12 cellular contexts compared by ENCODE assay signal in the genomic region with DNA sequence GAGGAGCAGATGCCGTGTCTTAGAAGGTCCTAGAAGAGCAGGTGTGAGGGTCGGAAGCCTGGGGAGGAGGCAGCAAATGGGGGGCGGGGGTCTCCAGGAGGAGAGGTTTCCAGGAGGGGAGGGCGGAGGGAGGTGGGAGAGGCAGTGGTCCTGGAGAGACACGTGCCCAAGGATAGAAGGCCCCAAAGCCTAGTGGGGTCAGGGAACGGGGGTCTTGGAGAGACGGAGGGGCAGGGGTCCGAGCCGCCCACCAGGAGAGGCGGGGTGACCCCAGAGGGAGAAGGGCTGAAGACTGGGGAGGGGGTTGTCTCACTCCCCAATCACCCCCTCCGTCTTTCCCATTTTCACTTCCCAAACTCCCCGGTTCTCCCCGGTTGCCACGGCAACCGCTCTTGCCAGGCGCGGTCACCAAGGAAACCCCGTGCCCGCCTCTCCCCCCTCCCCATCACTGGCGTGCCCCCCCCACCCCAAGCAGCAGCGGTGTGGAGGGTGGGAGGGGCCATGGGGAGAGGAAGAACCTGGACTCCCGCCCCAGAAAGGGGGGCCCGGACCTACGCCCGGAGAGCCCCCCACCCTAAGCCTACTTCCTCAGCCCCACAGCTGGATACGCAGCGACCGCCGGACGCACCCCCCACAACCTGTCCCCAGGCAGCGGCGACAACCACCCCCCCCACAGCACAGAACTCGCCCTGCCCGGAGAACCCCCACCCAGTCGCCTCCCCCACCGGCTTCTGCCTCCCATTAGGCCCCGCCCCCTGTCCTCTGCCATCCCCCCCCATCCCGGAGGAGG.
DNase-seq lines count a peak whose midpoint lies in the region; ATAC-seq lines count a peak whose summit lies in the region.
"Had no signal": no experiment of that assay in that cellular context is flagged by ENCODE, and none has a peak within 500 bp of the region (broad histone marks: within the 10 kb centered on the region; RNA-seq: fewer than 3 reads in every experiment).

No MANE protein-coding gene starts in this region.

- peak overlapping the region; percentile 15 for H3K27ac Mint-ChIP-seq in stimulated activated effector memory CD8-positive, alpha-beta T cell treated with anti-CD3 and anti-CD28 coated beads, Interleukin-12 subunit alpha, Interleukin-12 subunit beta, amount 100 ng/mL, for 72 hours

- H3K9me3 ChIP-seq in NT2/D1 (ENCODE audit: insufficient read depth, low read length), result no peaks in the 10 kb centered on the region

- peaks cover 4% of the 10 kb centered on the region for H3K36me3 ChIP-seq in NT2/D1 (ENCODE audit: insufficient read depth, insufficient read length, low read length)

- no peak for ATAC-seq in stimulated activated effector memory CD8-positive, alpha-beta T cell treated with anti-CD3 and anti-CD28 coated beads, Interleukin-12 subunit alpha, Interleukin-12 subunit beta, amount 100 ng/mL, for 72 hours
- no peak for ATAC-seq in GM19463 (IDR thresholded peaks at IDR 0.05; ENCODE audit: unreplicated experiment)
- ATAC-seq in HG02798 (IDR thresholded peaks at IDR 0.05; ENCODE audit: poor library complexity, unreplicated experiment), result no peak

- DNase-seq in NCI-H748 (lab: John Stamatoyannopoulos, UW; ENCODE audit: unreplicated experiment) (peak; percentile 87), NCI-H748 treated with DMSO at 0.1 percent for 48 hours (lab: John Stamatoyannopoulos, UW) (no peak), NT2/D1 (ENCODE audit: low read depth, low spot score) (no peak), head of caudate nucleus (peak in 36 of 42 donors; percentile 56 to 88 (median 72)), cortex of kidney (lab: John Stamatoyannopoulos, UW) (no peak)
- DNase-seq in stimulated activated effector memory CD8-positive, alpha-beta T cell treated with anti-CD3 and anti-CD28 coated beads, Interleukin-12 subunit alpha, Interleukin-12 subunit beta, amount 100 ng/mL, for 72 hours (ENCODE audit: low spot score in 2 of 2), result no peak
- DNase-seq: NCI-H774, T-helper 9 cell had no signal

- intact Hi-C loops in head of caudate nucleus (cut with DNase I), result no loop called here

- peak overlapping the region; percentile 11 for H3K4me3 ChIP-seq in NT2/D1 (ENCODE audit: insufficient read length, low read depth)

- no peaks in the 10 kb centered on the region for H3K36me3 Mint-ChIP-seq in stimulated activated effector memory CD8-positive, alpha-beta T cell treated with anti-CD3 and anti-CD28 coated beads, Interleukin-12 subunit alpha, Interleukin-12 subunit beta, amount 100 ng/mL, for 72 hours

- H3K4me1 ChIP-seq in NT2/D1 (ENCODE audit: insufficient read depth, insufficient read length), result peaks cover 15% of the 10 kb centered on the region

- no peak overlapping the region for H3K9ac ChIP-seq in NT2/D1 (ENCODE audit: insufficient read length, low read depth)
- H3K9ac ChIP-seq: KMS-11 had no signal

- H3K27me3 ChIP-seq in NT2/D1 (ENCODE audit: insufficient read depth, insufficient read length), result peaks cover 13% of the 10 kb centered on the region

- H3K9me3 Mint-ChIP-seq in stimulated activated effector memory CD8-positive, alpha-beta T cell treated with anti-CD3 and anti-CD28 coated beads, Interleukin-12 subunit alpha, Interleukin-12 subunit beta, amount 100 ng/mL, for 72 hours, result no peaks in the 10 kb centered on the region
- H3K9me3 Mint-ChIP-seq: activated T-cell treated with anti-CD3 and anti-CD28 coated beads, Interleukin-2, amount 50 U/mL, for 4 hours had no signal

- peak overlapping the region; percentile 41 for H3K4me3 Mint-ChIP-seq in stimulated activated effector memory CD8-positive, alpha-beta T cell treated with anti-CD3 and anti-CD28 coated beads, Interleukin-12 subunit alpha, Interleukin-12 subunit beta, amount 100 ng/mL, for 72 hours
- H3K4me3 Mint-ChIP-seq: activated T-cell treated with anti-CD3 and anti-CD28 coated beads, Interleukin-2, amount 50 U/mL, for 4 hours had no signal

- H3K4me1 Mint-ChIP-seq in stimulated activated effector memory CD8-positive, alpha-beta T cell treated with anti-CD3 and anti-CD28 coated beads, Interleukin-12 subunit alpha, Interleukin-12 subunit beta, amount 100 ng/mL, for 72 hours, result peaks cover 21% of the 10 kb centered on the region

Comparison
In these comparisons a context has a peak if more than half of its experiments do, and no peak if none do; other contexts are left out.
1. DNase-seq: peak in NCI-H748 (single experiment) and head of caudate nucleus (36 of 42); none in NCI-H748 treated with DMSO at 0.1 percent for 48 hours (single experiment), NT2/D1 (single experiment), stimulated activated effector memory CD8-positive, alpha-beta T cell treated with anti-CD3 and anti-CD28 coated beads, Interleukin-12 subunit alpha, Interleukin-12 subunit beta, amount 100 ng/mL, for 72 hours (0 of 2) and cortex of kidney (single experiment).